30 cellular contexts compared by ENCODE assay signal in the genomic region with DNA sequence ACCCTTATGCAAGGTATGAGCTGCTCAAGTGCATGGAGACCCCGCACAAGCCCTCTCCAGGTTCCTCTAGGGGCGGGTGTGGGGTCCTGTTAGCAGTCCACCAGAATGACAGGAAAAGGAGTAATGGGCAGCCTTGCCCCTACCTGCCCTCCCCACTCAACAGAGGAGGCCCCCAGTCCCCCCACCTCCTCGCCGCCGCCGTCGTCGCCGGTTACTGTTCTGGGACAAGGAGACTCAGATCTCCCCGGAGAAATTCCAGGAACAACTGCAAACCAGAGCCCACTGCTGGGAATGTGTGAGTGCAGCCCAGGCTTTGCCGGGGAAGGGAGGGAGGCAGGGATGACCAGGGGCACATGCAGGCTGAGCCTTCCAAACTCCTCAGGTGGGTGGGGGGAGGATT. TPM values are rescaled to one million over a fixed set of nuclear protein-coding genes. Genes with fewer than 3 reads are reported as not detected.
"Had no signal": no experiment of that assay in that cellular context is flagged by ENCODE, and none has a peak within 500 bp of the region (broad histone marks: within the 10 kb centered on the region; RNA-seq: fewer than 3 reads in every experiment).

No MANE protein-coding gene starts in this region.

- H3K27me3 ChIP-seq: esophagus squamous epithelium, neural progenitor cell, ovary, sigmoid colon, stomach, thyroid gland had no signal

- H3K4me3 ChIP-seq: coronary artery, esophagus squamous epithelium, lung, mucosa of descending colon, neural progenitor cell, ovary, sigmoid colon, stomach, thyroid gland had no signal

- H3K4me3 Mint-ChIP-seq: immature natural killer cell; memory B cell; naive B cell; natural killer cell treated with Interleukin-12 subunit alpha and Interleukin-12 subunit beta and Interleukin-15 and Interleukin-18, amount 100 ng/mL, for 72 hours; neural progenitor cell; stimulated activated effector memory CD8-positive, alpha-beta T cell treated with anti-CD3 and anti-CD28 coated beads, Interleukin-12 subunit alpha, Interleukin-12 subunit beta, amount 100 ng/mL, for 72 hours had no signal

- H3K27me3 Mint-ChIP-seq: memory B cell; naive B cell; natural killer cell treated with Interleukin-12 subunit alpha and Interleukin-12 subunit beta and Interleukin-15 and Interleukin-18, amount 100 ng/mL, for 72 hours had no signal

- ATAC-seq: left colon; mucosa of descending colon; natural killer cell treated with Interleukin-12 subunit alpha and Interleukin-12 subunit beta and Interleukin-15 and Interleukin-18, amount 100 ng/mL, for 72 hours; stimulated activated effector memory CD8-positive, alpha-beta T cell treated with anti-CD3 and anti-CD28 coated beads, Interleukin-12 subunit alpha, Interleukin-12 subunit beta, amount 100 ng/mL, for 72 hours had no signal

- H3K36me3 ChIP-seq: neural progenitor cell, ovary had no signal

- H3K9me3 ChIP-seq: esophagus squamous epithelium, mucosa of descending colon, ovary, sigmoid colon, stomach, thyroid gland had no signal

- H3K9me3 Mint-ChIP-seq: memory B cell; naive B cell; natural killer cell treated with Interleukin-12 subunit alpha and Interleukin-12 subunit beta and Interleukin-15 and Interleukin-18, amount 100 ng/mL, for 72 hours; stimulated activated effector memory CD8-positive, alpha-beta T cell treated with anti-CD3 and anti-CD28 coated beads, Interleukin-12 subunit alpha, Interleukin-12 subunit beta, amount 100 ng/mL, for 72 hours had no signal

- DNase-seq: dermis blood vessel endothelial cell; effector memory CD4-positive, alpha-beta T cell; erythroblast; esophagus squamous epithelium; foreskin melanocyte; glutamatergic neuron; hypothalamus; immature natural killer cell; islet precursor cell; kidney glomerular epithelial cell; left colon; mucosa of descending colon; naive B cell; nucleus accumbens; ovary; sigmoid colon; stimulated activated CD4-positive, alpha-beta T cell treated with anti-CD3 and anti-CD28 coated beads, Interleukin-2, amount 100 ng/mL, for 24 hours; stimulated activated CD4-positive, alpha-beta T cell treated with anti-CD3 and anti-CD28 coated beads, Interleukin-4, amount 100 ng/mL, for 24 hours; stimulated activated naive CD4-positive, alpha-beta T cell treated with Interleukin-2 at 50 U/mL for 16 hours; stomach; thyroid gland; trophoblast cell had no signal

- H3K27ac Mint-ChIP-seq: immature natural killer cell; memory B cell; natural killer cell treated with Interleukin-12 subunit alpha and Interleukin-12 subunit beta and Interleukin-15 and Interleukin-18, amount 100 ng/mL, for 72 hours; neural progenitor cell had no signal

- H3K27ac ChIP-seq: coronary artery, esophagus squamous epithelium, neural progenitor cell, ovary, thyroid gland had no signal

RNA-seq across cellular contexts. Expression of a gene that starts 27.6 kb away (rescaled TPM):
- total RNA-seq: dermis blood vessel endothelial cell, esophagus squamous epithelium, subcutaneous adipose tissue, temporal lobe, thyroid gland had no signal
- polyA plus RNA-seq: stomach had no signal
